In the genomic region with DNA sequence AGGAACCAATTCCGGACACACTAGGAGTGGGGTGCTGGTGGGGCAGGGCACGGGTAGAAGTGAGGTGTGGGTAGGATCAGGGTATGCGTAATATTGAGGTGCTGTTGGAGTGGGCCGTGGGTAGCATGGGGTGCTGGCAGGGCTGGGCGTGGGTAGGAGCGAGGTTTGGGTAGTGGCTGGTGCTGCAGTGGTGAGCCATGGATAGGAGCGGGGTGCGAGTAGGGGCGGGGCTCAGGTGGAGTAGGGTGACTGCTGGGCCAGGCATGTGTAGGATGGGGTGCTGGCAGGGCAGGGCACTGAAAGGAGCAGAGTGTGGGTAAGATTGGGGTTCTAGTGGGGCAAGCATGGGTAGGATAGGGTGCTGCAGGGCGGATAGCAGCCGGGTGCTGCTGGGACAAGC, we compare ENCODE assay signal across 26 cellular contexts.
"Had no signal": no experiment of that assay in that cellular context is flagged by ENCODE, and none has a peak within 500 bp of the region (broad histone marks: within the 10 kb centered on the region; RNA-seq: fewer than 3 reads in every experiment).

No MANE protein-coding gene starts in this region.

- ATAC-seq: left colon; left lung; stimulated activated effector memory CD8-positive, alpha-beta T cell treated with anti-CD3 and anti-CD28 coated beads, Interleukin-12 subunit alpha, Interleukin-12 subunit beta, amount 100 ng/mL, for 72 hours had no signal

- H3K27me3 ChIP-seq: left lung, neural progenitor cell, ovary, right atrium auricular region, right lobe of liver, testis, thyroid gland, transverse colon, vagina had no signal

- H2AFZ ChIP-seq: neural progenitor cell had no signal

- H3K9ac ChIP-seq: neural progenitor cell had no signal

- H3K9me3 Mint-ChIP-seq: immature natural killer cell; natural killer cell; stimulated activated effector memory CD8-positive, alpha-beta T cell treated with anti-CD3 and anti-CD28 coated beads, Interleukin-12 subunit alpha, Interleukin-12 subunit beta, amount 100 ng/mL, for 72 hours had no signal

- H3K36me3 ChIP-seq: left lung, neural progenitor cell, ovary, right atrium auricular region, right lobe of liver, spleen, stomach, thyroid gland, transverse colon, vagina had no signal

- H3K27me3 Mint-ChIP-seq: naive B cell had no signal

- H3K27ac ChIP-seq: left lung, neural progenitor cell, ovary, right atrium auricular region, right lobe of liver, skin epidermis, spleen, stomach, testis, thyroid gland, transverse colon, vagina had no signal

- H3K36me3 Mint-ChIP-seq: immature natural killer cell; mesothelial cell of epicardium; natural killer cell; neural progenitor cell; stimulated activated effector memory CD8-positive, alpha-beta T cell treated with anti-CD3 and anti-CD28 coated beads, Interleukin-12 subunit alpha, Interleukin-12 subunit beta, amount 100 ng/mL, for 72 hours had no signal

- DNase-seq: hypothalamus; immature natural killer cell; kidney; left colon; left lung; mesendoderm; naive B cell; natural killer cell; nephron progenitor cell; ovary; right lobe of liver; spleen; stimulated activated CD4-positive, alpha-beta T cell treated with anti-CD3 and anti-CD28 coated beads, Interleukin-4, amount 100 ng/mL, for 24 hours; stimulated activated naive CD4-positive, alpha-beta T cell; stomach; testis; thyroid gland; transverse colon had no signal

- H3K4me3 Mint-ChIP-seq: immature natural killer cell; mesothelial cell of epicardium; natural killer cell; nephron progenitor cell; neural progenitor cell; stimulated activated effector memory CD8-positive, alpha-beta T cell treated with anti-CD3 and anti-CD28 coated beads, Interleukin-12 subunit alpha, Interleukin-12 subunit beta, amount 100 ng/mL, for 72 hours had no signal

- H3K4me1 ChIP-seq: left lung, neural progenitor cell, right atrium auricular region, right lobe of liver, stomach, testis, transverse colon, vagina had no signal

- H3K4me2 ChIP-seq: neural progenitor cell had no signal

- H3K9me3 ChIP-seq: ovary, right atrium auricular region, right lobe of liver, stomach, testis, thyroid gland, transverse colon, vagina had no signal

- H3K27ac Mint-ChIP-seq: immature natural killer cell; mesothelial cell of epicardium; natural killer cell; nephron progenitor cell; progenitor cell of endocrine pancreas; stimulated activated effector memory CD8-positive, alpha-beta T cell treated with anti-CD3 and anti-CD28 coated beads, Interleukin-12 subunit alpha, Interleukin-12 subunit beta, amount 100 ng/mL, for 72 hours had no signal

- H3K4me1 Mint-ChIP-seq: mesothelial cell of epicardium, nephron progenitor cell, neural progenitor cell had no signal

- H3K4me3 ChIP-seq: left lung, lung, neural progenitor cell, ovary, right atrium auricular region, right lobe of liver, skin epidermis, spleen, stomach, thyroid gland, transverse colon, vagina had no signal
